22 cellular contexts compared by ENCODE assay signal in genomic region chr7:81659697-81660395, GRCh38.
DNase-seq lines count a peak whose midpoint lies in the region; ATAC-seq and TF ChIP-seq lines count a peak whose summit lies in the region.
"Had no signal": no experiment of that assay in that cellular context is flagged by ENCODE, and none has a peak within 500 bp of the region (broad histone marks: within the 10 kb centered on the region; RNA-seq: fewer than 3 reads in every experiment).

No MANE protein-coding gene starts in this region.

- no peak for ATAC-seq in IMR-90 (ENCODE audit: low read depth)
- no peak for ATAC-seq in GM18861 (IDR thresholded peaks at IDR 0.05; ENCODE audit: unreplicated experiment)
- no peak for ATAC-seq in GM19395 (IDR thresholded peaks at IDR 0.05; ENCODE audit: unreplicated experiment)
- ATAC-seq: K562, PC-3 had no signal

- DNase-seq in IMR-90 (no peak), ascending aorta (ENCODE audit: low spot score in 2 of 2) (no peak), iris pigment epithelial cell (ENCODE audit: low read depth) (peak; percentile 59), trophoblast cell (peak; percentile 35 to 43), SW 1271 (lab: John Stamatoyannopoulos, UW) (no peak), amniotic stem cell (lab: John Stamatoyannopoulos, UW) (no peak)
- DNase-seq: CD4-positive, alpha-beta memory T cell; DMS153; GF-D8; GM23248; NCI-H1417; NCI-H187; NCI-H2107; NCI-H510A treated with DMSO at 0.1 percent for 48 hours; NCI-H774; PC-3; SIG-M5 had no signal

- peak overlapping the region; percentile 35 for H3K4ac ChIP-seq in IMR-90 (ENCODE audit: low read depth, low read length)
- H3K4ac ChIP-seq in trophoblast cell (ENCODE audit: low read depth, low read length) = no peak overlapping the region

- in situ Hi-C loops in IMR-90 (cut with MboI; ENCODE audit: low sequenced_read_pairs) = no loop called here

- TF ChIP-seq RAD21 in IMR-90 (IDR thresholded peaks at IDR 0.05; ENCODE audit: low read length) = no peak

- H3K56ac ChIP-seq in IMR-90 (ENCODE audit: extremely low read depth, insufficient read depth, low read length) = no peak overlapping the region

- H3K4me1 ChIP-seq in IMR-90 (ENCODE audit: control insufficient read depth, insufficient read depth, low read length) (peaks cover 5% of the 10 kb centered on the region), ascending aorta (peaks cover 0 to 2% of the 10 kb centered on the region in 2 donors), trophoblast cell (ENCODE audit: control insufficient read depth in 1 of 2, insufficient read depth in 2 of 2, low read length in 2 of 2) (peaks cover 4 to 5% of the 10 kb centered on the region in 2 experiments)

- H4K91ac ChIP-seq in IMR-90 (ENCODE audit: insufficient read depth, low read depth, low read length) (peak overlapping the region; percentile 46; the same call in 1 of the 2 replicates), trophoblast cell (ENCODE audit: low read depth, low read length) (no peak overlapping the region)

- WGBS in IMR-90 (ENCODE audit: extremely low coverage in 2 of 2, insufficient read length in 1 of 2), 2 experiments = 100% methylated on average over 1 of the region's 3 CpGs; no CpG with 5 or more reads in 1 of the 2 experiments
- no CpG with 5 or more reads among the region's 3 CpGs for WGBS in trophoblast cell (ENCODE audit: extremely low coverage, insufficient coverage, insufficient read length)

- H3K36me3 ChIP-seq in IMR-90 (ENCODE audit: control insufficient read depth, insufficient read depth, low read length) = no peaks in the 10 kb centered on the region
- no peaks in the 10 kb centered on the region for H3K36me3 ChIP-seq in ascending aorta
- H3K36me3 ChIP-seq in trophoblast cell (ENCODE audit: control insufficient read depth in 1 of 2, insufficient read depth in 2 of 2, low read length in 2 of 2) = no peaks in the 10 kb centered on the region
- H3K36me3 ChIP-seq: BLaER1 had no signal

- dilution Hi-C loops in IMR-90 (cut with HindIII; ENCODE audit: low sequenced_read_pairs, unreplicated experiment) = no loop called here

- H3K79me1 ChIP-seq in IMR-90 (ENCODE audit: low read depth in 1 of 2, low read length in 2 of 2) = no peaks in the 10 kb centered on the region
- peaks cover 2% of the 10 kb centered on the region for H3K79me1 ChIP-seq in trophoblast cell (ENCODE audit: low read length)

- no peak overlapping the region for H3K4me3 ChIP-seq in IMR-90 (ENCODE audit: insufficient read depth, low read depth, low read length)
- no peak overlapping the region for H3K4me3 ChIP-seq in ascending aorta
- no peak overlapping the region for H3K4me3 ChIP-seq in trophoblast cell (ENCODE audit: low read depth, low read length)
- H3K4me3 ChIP-seq: BLaER1, GM23248, K562 had no signal

- intact Hi-C loops in IMR-90 (cut with micrococcal nuclease) = no loop called here
- intact Hi-C loops in ascending aorta (cut with DNase I) = loop anchor here (5.0 kb wide), 1 partner anchor 38 kb away; no protein-coding TSS in a partner anchor

- H3K23ac ChIP-seq in IMR-90 (ENCODE audit: low read depth, low read length) (0 out of 2 replicates have a peak overlapping the region, but pooled peaks have one; percentile 48), trophoblast cell (ENCODE audit: low read length) (no peak overlapping the region)

- H2BK5ac ChIP-seq in IMR-90 (ENCODE audit: low read depth, low read length, poor library complexity, severe bottlenecking) (peak overlapping the region; percentile 2), trophoblast cell (ENCODE audit: low read depth, low read length, poor library complexity) (peak overlapping the region; percentile 10)

- H3K27me3 ChIP-seq in IMR-90 (ENCODE audit: control insufficient read depth, insufficient read depth, low read length) (no peaks in the 10 kb centered on the region), ascending aorta (no peaks in the 10 kb centered on the region), trophoblast cell (ENCODE audit: insufficient read depth, low read length) (no peaks in the 10 kb centered on the region)
- H3K27me3 ChIP-seq: BLaER1 had no signal

- H2AK5ac ChIP-seq in IMR-90 (ENCODE audit: low read depth, low read length) (no peak overlapping the region), trophoblast cell (ENCODE audit: low read length) (no peak overlapping the region)

- H3K18ac ChIP-seq in IMR-90 (ENCODE audit: low read depth, low read length) (peak overlapping the region; percentile 16), trophoblast cell (ENCODE audit: low read length) (no peak overlapping the region)

- TF ChIP-seq POLR2A in IMR-90 (IDR thresholded peaks at IDR 0.05; ENCODE audit: low read depth, low read length) = no peak

- H3K14ac ChIP-seq in IMR-90 (replicated peaks; ENCODE audit: low read depth, low read length) = peak overlapping the region; percentile 66; the same call in 1 of the 2 replicates
- H3K14ac ChIP-seq in trophoblast cell (ENCODE audit: low read length) = no peak overlapping the region

- H3K27ac ChIP-seq in IMR-90 (ENCODE audit: insufficient read depth, low read length) (no peak overlapping the region), ascending aorta (peak overlapping the region; percentile 14 to 32), trophoblast cell (ENCODE audit: low read depth, low read length) (no peak overlapping the region)
- H3K27ac ChIP-seq: BLaER1, GM23248, RWPE1 had no signal

- H2BK20ac ChIP-seq in IMR-90 (ENCODE audit: low read depth, low read length) = peak overlapping the region; percentile 40

- H3K9me3 ChIP-seq in IMR-90 (ENCODE audit: control insufficient read depth, insufficient read depth, low read length) (no peaks in the 10 kb centered on the region; the same call in 1 of the 2 replicates), ascending aorta (peaks cover 0 to 7% of the 10 kb centered on the region in 2 donors), trophoblast cell (ENCODE audit: insufficient read depth, low read depth, low read length) (no peaks in the 10 kb centered on the region)
- H3K9me3 ChIP-seq: BLaER1 had no signal

- H3K4me2 ChIP-seq in IMR-90 (ENCODE audit: low read depth, low read length) (no peak overlapping the region), trophoblast cell (ENCODE audit: low read length) (no peak overlapping the region)
- H3K4me2 ChIP-seq: BLaER1 had no signal

- no peaks in the 10 kb centered on the region for H3K9me1 ChIP-seq in IMR-90 (ENCODE audit: insufficient read depth, low read length)

- H2BK12ac ChIP-seq in trophoblast cell (ENCODE audit: low read length) = peak overlapping the region; percentile 29

- POLR2A ChIA-PET in IMR-90 (lab: Charles Lee; ENCODE audit: unreplicated experiment) = no interaction called here

- TF ChIP-seq CTCF in IMR-90 (conservative IDR thresholded peaks at IDR 0.05; ENCODE audit: low read depth, low read length) = no peak
- no peak for TF ChIP-seq CTCF in ascending aorta (IDR thresholded peaks at IDR 0.05)

- no peak overlapping the region for H4K12ac ChIP-seq in trophoblast cell (ENCODE audit: low read depth, low read length)

- H2AFZ ChIP-seq in IMR-90 (replicated peaks; ENCODE audit: low read length, poor library complexity) = no peak overlapping the region
- no peak overlapping the region for H2AFZ ChIP-seq in trophoblast cell (ENCODE audit: insufficient read depth, low read length, poor library complexity)
- H2AFZ ChIP-seq: GM23248 had no signal

- H3K9ac ChIP-seq in IMR-90 (ENCODE audit: low read depth, low read length) = no peak overlapping the region
- no peak overlapping the region for H3K9ac ChIP-seq in trophoblast cell (ENCODE audit: low read length)
- H3K9ac ChIP-seq: BLaER1, GM23248 had no signal

- H4K20me1 ChIP-seq in IMR-90 (ENCODE audit: insufficient read depth, low read length) = no peaks in the 10 kb centered on the region
- H4K20me1 ChIP-seq: BLaER1 had no signal

- no peak overlapping the region for H2AK9ac ChIP-seq in IMR-90 (replicated peaks; ENCODE audit: low read depth, low read length, poor library complexity)

- no TSS peak for BruUV-seq in IMR-90 (replicated peaks; lab: Mats Ljungman, UMichigan)

- peak overlapping the region; percentile 6; the same call in 1 of the 2 replicates for H4K5ac ChIP-seq in IMR-90 (ENCODE audit: low read depth, low read length)

- H2BK120ac ChIP-seq in IMR-90 (ENCODE audit: low read depth, low read length) (peak overlapping the region; percentile 65; the same call in 1 of the 2 replicates), trophoblast cell (ENCODE audit: insufficient read depth, low read length, poor library complexity) (peak overlapping the region; percentile 4)

- CTCF ChIA-PET in IMR-90 (lab: Yijun Ruan, JAX) = no interaction called here

- H2BK15ac ChIP-seq in IMR-90 (ENCODE audit: low read depth, low read length) = peak overlapping the region; percentile 68; the same call in 2 of the 3 replicates

- peak overlapping the region in 1 of 2 experiments; percentile 44; a peak in 1 of 4 replicates for H4K8ac ChIP-seq in IMR-90 (ENCODE audit: low read depth in 2 of 2, low read length in 2 of 2)
- no peak overlapping the region for H4K8ac ChIP-seq in trophoblast cell (ENCODE audit: low read depth, low read length)

- H3K79me2 ChIP-seq in trophoblast cell (ENCODE audit: control insufficient read depth, insufficient read depth, low read length, poor library complexity) = no peaks in the 10 kb centered on the region

TF ChIP-seq in IMR-90, 13 proteins besides CTCF, POLR2A, EP300 and RAD21:
- TF ChIP-seq BHLHE40 (IDR thresholded peaks at IDR 0.05; ENCODE audit: low read depth, low read length) = no peak
- TF ChIP-seq CHD1 (IDR thresholded peaks at IDR 0.05; ENCODE audit: low read depth, low read length) = no peak
- no peak for TF ChIP-seq MXI1 (IDR thresholded peaks at IDR 0.05; ENCODE audit: borderline replicate concordance, low read depth, low read length)
- no peak for TF ChIP-seq USF2 (IDR thresholded peaks at IDR 0.05; ENCODE audit: low read depth, low read length)
- TF ChIP-seq ELK1 (IDR thresholded peaks at IDR 0.05; ENCODE audit: borderline replicate concordance, low read depth, low read length) = no peak

Comparison
In these comparisons a context has a peak if more than half of its experiments do, and no peak if none do; other contexts are left out.
1. DNase-seq: peak in iris pigment epithelial cell (single experiment) and trophoblast cell (2 of 2); none in IMR-90 (single experiment), ascending aorta (0 of 2), SW 1271 (0 of 2) and amniotic stem cell (single experiment).
2. H3K27ac ChIP-seq: peak in ascending aorta (2 of 2); none in IMR-90 (single experiment) and trophoblast cell (single experiment).